In the genomic region with DNA sequence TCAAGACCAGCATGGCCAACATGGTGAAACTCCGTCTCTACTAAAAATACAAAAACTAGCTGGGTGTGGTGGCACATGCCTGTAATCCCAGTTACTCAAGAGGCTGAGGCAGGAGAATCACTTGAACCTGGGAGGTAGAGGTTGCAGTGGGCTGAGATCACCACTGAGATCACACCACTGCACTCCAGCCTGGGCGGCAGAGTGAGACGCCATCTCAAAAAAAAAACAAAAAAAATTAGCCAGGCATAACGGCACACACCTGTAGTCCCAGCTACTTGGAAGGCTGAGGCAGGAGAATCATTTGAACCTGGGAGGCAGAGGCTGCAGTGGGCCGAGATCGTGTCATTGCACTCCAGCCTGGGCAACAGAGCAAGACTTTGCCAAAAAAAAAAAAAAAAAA, we compare ENCODE assay signal across 2 cellular contexts. TPM values are rescaled to one million over a fixed set of nuclear protein-coding genes. Genes with fewer than 3 reads are reported as not detected.
"Had no signal": no experiment of that assay in that cellular context is flagged by ENCODE, and none has a peak within 500 bp of the region (broad histone marks: within the 10 kb centered on the region; RNA-seq: fewer than 3 reads in every experiment).

No MANE protein-coding gene starts in this region.

RNA-seq across cellular contexts. Expression of a gene that starts 31.0 kb away (rescaled TPM):
- total RNA-seq: natural killer cell treated with Interleukin-12 subunit alpha and Interleukin-12 subunit beta and Interleukin-15 and Interleukin-18, amount 100 ng/mL, for 72 hours had no signal
- polyA plus RNA-seq: naive thymus-derived CD8-positive, alpha-beta T cell had no signal
